Comparison of ENCODE assay signal across 8 cellular contexts in the genomic region with DNA sequence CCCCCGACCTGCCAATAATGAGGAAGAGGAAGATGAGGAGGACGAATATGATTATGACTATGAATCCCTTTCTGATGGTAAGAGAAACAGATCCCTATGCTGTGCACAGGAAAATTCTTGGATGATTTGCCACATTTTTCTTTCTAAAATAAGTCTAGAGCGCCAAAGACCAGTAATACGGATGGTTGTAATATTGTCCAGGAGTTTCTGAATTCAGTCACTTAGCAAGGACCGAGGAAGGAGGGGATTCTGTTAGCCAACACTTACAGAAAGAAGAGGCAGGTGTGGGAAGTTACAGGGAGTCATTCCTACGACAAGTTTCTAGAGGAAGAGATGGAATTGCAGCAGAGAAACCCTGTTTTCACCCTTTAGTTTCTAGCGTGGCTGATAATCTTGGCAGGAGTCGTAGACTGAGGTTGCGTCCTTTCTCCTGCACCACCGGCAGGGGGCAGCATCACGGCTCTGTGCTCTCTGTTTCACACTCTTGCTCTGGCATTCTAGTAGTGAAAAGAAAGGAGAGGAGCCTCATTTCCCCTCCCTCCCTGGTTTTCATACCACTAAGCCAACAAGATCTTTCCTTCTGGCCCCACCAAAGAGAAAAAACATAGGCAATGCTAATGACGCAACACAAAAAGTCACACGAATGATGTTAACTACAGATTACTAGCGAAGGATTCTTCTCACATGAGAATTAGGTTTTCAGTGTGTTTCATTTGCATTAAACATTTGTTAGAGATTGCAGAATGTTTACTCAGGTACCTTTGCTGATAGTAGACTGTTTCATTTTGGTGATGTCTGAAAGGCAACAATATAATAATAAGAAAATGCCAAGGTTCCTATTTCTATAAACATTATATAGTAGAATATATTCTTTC.
DNase-seq lines count a peak whose midpoint lies in the region; ATAC-seq lines count a peak whose summit lies in the region.

No MANE protein-coding gene starts in this region.

- peaks cover 17% of the 10 kb centered on the region for H3K27me3 Mint-ChIP-seq in activated T-helper 17 cell treated with anti-CD3 and anti-CD28 coated beads, Interleukin-2, amount 50 U/mL, for 72 hours

- H3K4me3 Mint-ChIP-seq in activated T-helper 17 cell treated with anti-CD3 and anti-CD28 coated beads, Interleukin-2, amount 50 U/mL, for 72 hours: no peak overlapping the region

- DNase-seq in AG20443 (ENCODE audit: low spot score): peak; percentile 83
- peak; percentile 55 for DNase-seq in RPMI8226
- DNase-seq in glomerular endothelial cell (ENCODE audit: extremely low read depth, low read depth, low spot score): peak; percentile 16
- DNase-seq in putamen (ENCODE audit: low spot score): peak; percentile 7
- no peak for DNase-seq in COR-L47 (lab: John Stamatoyannopoulos, UW)

- ATAC-seq in GM18867 (IDR thresholded peaks at IDR 0.05; ENCODE audit: unreplicated experiment) (peak; percentile 85), HG03439 (IDR thresholded peaks at IDR 0.05; ENCODE audit: unreplicated experiment) (peak; percentile 78)
- peak; percentile 68 for ATAC-seq in activated T-helper 17 cell treated with anti-CD3 and anti-CD28 coated beads, Interleukin-2, amount 50 U/mL, for 72 hours (replicated peaks)

- no peak overlapping the region for H3K27ac Mint-ChIP-seq in activated T-helper 17 cell treated with anti-CD3 and anti-CD28 coated beads, Interleukin-2, amount 50 U/mL, for 72 hours

- H3K36me3 Mint-ChIP-seq in activated T-helper 17 cell treated with anti-CD3 and anti-CD28 coated beads, Interleukin-2, amount 50 U/mL, for 72 hours (ENCODE audit: low read depth): no peaks in the 10 kb centered on the region

- no peaks in the 10 kb centered on the region for H3K9me3 Mint-ChIP-seq in activated T-helper 17 cell treated with anti-CD3 and anti-CD28 coated beads, Interleukin-2, amount 50 U/mL, for 72 hours

- no peaks in the 10 kb centered on the region for H3K4me1 Mint-ChIP-seq in activated T-helper 17 cell treated with anti-CD3 and anti-CD28 coated beads, Interleukin-2, amount 50 U/mL, for 72 hours
